ENCODE assay signal across 1 cellular context in genomic region chr14:56894591-56894991, GRCh38.
TF ChIP-seq lines count a peak whose summit lies in the region.

No MANE protein-coding gene starts in this region.

TF ChIP-seq in WTC11, 78 proteins besides CTCF, POLR2A, EP300 and RAD21 (continued from another document):
- TF ChIP-seq ZMAT4 (CRISPR knock-in tag; IDR thresholded peaks at IDR 0.05): 0 out of 2 replicates have a peak, but pooled peaks have one; percentile 43
- TF ChIP-seq ATF6 (CRISPR knock-in tag; IDR thresholded peaks at IDR 0.05): no peak
- no peak for TF ChIP-seq HMGXB4 (CRISPR knock-in tag; IDR thresholded peaks at IDR 0.05)
- TF ChIP-seq PRDM15 (CRISPR knock-in tag; IDR thresholded peaks at IDR 0.05): peak; percentile 65
- peak; percentile 58; the same call in 1 of the 2 replicates for TF ChIP-seq ETV6 (CRISPR knock-in tag; IDR thresholded peaks at IDR 0.05)
- TF ChIP-seq MYBL2 (CRISPR knock-in tag; IDR thresholded peaks at IDR 0.05): 0 out of 2 replicates have a peak, but pooled peaks have one; percentile 51
- TF ChIP-seq ARID4B (CRISPR knock-in tag; IDR thresholded peaks at IDR 0.05; ENCODE audit: borderline replicate concordance): 0 out of 2 replicates have a peak, but pooled peaks have one; percentile 70
- no peak for TF ChIP-seq ZNF671 (CRISPR knock-in tag; IDR thresholded peaks at IDR 0.05)
- TF ChIP-seq ZNF219 (CRISPR knock-in tag; IDR thresholded peaks at IDR 0.05; ENCODE audit: borderline replicate concordance): no peak
- TF ChIP-seq ZNF121 (CRISPR knock-in tag; IDR thresholded peaks at IDR 0.05): no peak
- TF ChIP-seq FOXP4 (CRISPR knock-in tag; IDR thresholded peaks at IDR 0.05): peak; percentile 62; the same call in 1 of the 2 replicates
- peak; percentile 74; the same call in 1 of the 2 replicates for TF ChIP-seq NFE2L1 (CRISPR knock-in tag; IDR thresholded peaks at IDR 0.05)
- TF ChIP-seq ZNF425 (CRISPR knock-in tag; conservative IDR thresholded peaks at IDR 0.05): no peak
- TF ChIP-seq IRF2 (CRISPR knock-in tag; IDR thresholded peaks at IDR 0.05; ENCODE audit: borderline replicate concordance, low read depth): no peak
- no peak for TF ChIP-seq TCF7 (CRISPR knock-in tag; IDR thresholded peaks at IDR 0.05; ENCODE audit: low read depth)
- TF ChIP-seq ZNF281 (CRISPR knock-in tag; IDR thresholded peaks at IDR 0.05): peak; percentile 52; the same call in 1 of the 2 replicates
- TF ChIP-seq ZNF512 (CRISPR knock-in tag; IDR thresholded peaks at IDR 0.05; ENCODE audit: borderline replicate concordance): no peak
